ENCODE assay signal across 9 cellular contexts in the genomic region with DNA sequence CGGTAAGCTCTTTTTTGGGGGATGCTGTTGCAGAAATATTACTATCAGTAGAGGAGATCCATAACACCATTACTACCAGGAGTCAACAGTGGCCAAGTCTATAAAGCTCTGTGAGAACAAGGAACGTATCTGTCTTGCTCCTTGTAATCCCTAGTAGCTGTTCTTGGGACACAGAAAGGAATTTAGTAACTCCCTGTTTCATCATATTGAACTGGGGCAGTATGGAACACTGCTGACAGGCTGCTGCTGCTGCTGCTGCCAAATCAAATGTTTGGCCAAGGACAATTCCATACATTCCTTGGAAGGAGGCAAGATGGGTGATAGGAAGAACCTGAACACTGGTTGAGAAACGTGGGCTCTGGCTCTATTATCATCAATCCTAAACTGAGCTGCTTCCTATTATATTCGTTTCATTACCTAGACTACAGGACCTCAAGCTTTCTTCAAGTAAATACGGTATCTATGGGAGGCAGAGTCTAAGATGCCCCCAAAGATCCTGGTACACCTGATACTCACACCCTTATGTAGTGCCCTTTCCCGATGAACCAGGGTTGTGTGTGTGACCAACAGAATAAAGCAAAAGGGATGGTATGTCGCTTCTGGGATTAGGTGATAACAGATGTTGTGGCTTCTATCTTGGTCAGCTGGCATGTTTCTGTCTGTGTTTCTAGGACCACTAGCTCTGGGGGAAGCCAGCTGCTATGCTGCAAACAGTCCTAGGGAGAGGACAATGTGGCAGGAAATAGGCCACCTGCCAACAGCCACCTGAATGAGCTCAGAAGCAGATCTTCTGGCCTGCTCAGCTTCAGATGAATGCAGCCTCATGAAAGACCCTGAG. TPM values are rescaled to one million over a fixed set of nuclear protein-coding genes. Genes with fewer than 3 reads are reported as not detected.
A peak's percentile ranks its signal among the peaks of the same experiment; 100 is the strongest.
DNase-seq lines count a peak whose midpoint lies in the region; ATAC-seq and TF ChIP-seq lines count a peak whose summit lies in the region.
"Had no signal": no experiment of that assay in that cellular context is flagged by ENCODE, and none has a peak within 500 bp of the region (broad histone marks: within the 10 kb centered on the region; RNA-seq: fewer than 3 reads in every experiment).

No MANE protein-coding gene starts in this region.

- H3K27me3 Mint-ChIP-seq in T-helper 2 cell treated with Interferon-gamma antibody and Interleukin-4, amounts not matched to agents 5 μg/mL and 100 μg/mL, for 36 hours (ENCODE audit: low read depth), result no peaks in the 10 kb centered on the region

- peak overlapping the region; percentile 46 for H3K27ac ChIP-seq in DOHH2 (ENCODE audit: low read depth, low read length)
- peak overlapping the region in 1 of 2 donors; percentile 30 for H3K27ac ChIP-seq in left lung
- H3K27ac ChIP-seq in gastrocnemius medialis, result no peak overlapping the region
- peak overlapping the region in 1 of 2 donors; percentile 1 for H3K27ac ChIP-seq in tibial artery
- H3K27ac ChIP-seq: SJSA1 had no signal

- peak overlapping the region; percentile 25 for H3K4me3 ChIP-seq in DOHH2 (ENCODE audit: low read length)
- H3K4me3 ChIP-seq in left lung, result no peak overlapping the region
- H3K4me3 ChIP-seq in gastrocnemius medialis, result no peak overlapping the region
- no peak overlapping the region for H3K4me3 ChIP-seq in tibial artery
- H3K4me3 ChIP-seq: SJSA1 had no signal

- TF ChIP-seq CTCF in DOHH2 (IDR thresholded peaks at IDR 0.05; ENCODE audit: low read depth, low read length, poor library complexity, severe bottlenecking) (no peak), left lung (IDR thresholded peaks at IDR 0.05) (no peak), gastrocnemius medialis (IDR thresholded peaks at IDR 0.05 in 4 of 5, conservative IDR thresholded peaks at IDR 0.05 in 1 of 5) (no peak), tibial artery (IDR thresholded peaks at IDR 0.05) (no peak)

- H3K9me3 ChIP-seq in DOHH2 (ENCODE audit: control insufficient read depth, insufficient read depth, low read length) (no peaks in the 10 kb centered on the region), left lung (no peaks in the 10 kb centered on the region), gastrocnemius medialis (no peaks in the 10 kb centered on the region), tibial artery (no peaks in the 10 kb centered on the region)
- H3K9me3 ChIP-seq: SJSA1 had no signal

- no peaks in the 10 kb centered on the region for H3K9me3 Mint-ChIP-seq in T-helper 2 cell treated with Interferon-gamma antibody and Interleukin-4, amounts not matched to agents 5 μg/mL and 100 μg/mL, for 36 hours

- no peak for TF ChIP-seq POLR2A in gastrocnemius medialis (IDR thresholded peaks at IDR 0.05)

- peak overlapping the region; percentile 62 for H3K27ac Mint-ChIP-seq in T-helper 2 cell treated with Interferon-gamma antibody and Interleukin-4, amounts not matched to agents 5 μg/mL and 100 μg/mL, for 36 hours

- H3K36me3 ChIP-seq in DOHH2 (ENCODE audit: control insufficient read depth, low read length) (peaks cover 30% of the 10 kb centered on the region), left lung (no peaks in the 10 kb centered on the region), gastrocnemius medialis (no peaks in the 10 kb centered on the region), tibial artery (no peaks in the 10 kb centered on the region)
- H3K36me3 ChIP-seq: SJSA1 had no signal

- peak overlapping the region; percentile 44 for H3K4me2 ChIP-seq in DOHH2 (ENCODE audit: low read length)

- no peaks in the 10 kb centered on the region for H3K27me3 ChIP-seq in DOHH2 (ENCODE audit: control insufficient read depth, low read length)
- H3K27me3 ChIP-seq in left lung, result no peaks in the 10 kb centered on the region
- no peaks in the 10 kb centered on the region for H3K27me3 ChIP-seq in gastrocnemius medialis
- H3K27me3 ChIP-seq in tibial artery, result no peaks in the 10 kb centered on the region
- H3K27me3 ChIP-seq: SJSA1 had no signal

- H3K4me1 Mint-ChIP-seq in T-helper 2 cell treated with Interferon-gamma antibody and Interleukin-4, amounts not matched to agents 5 μg/mL and 100 μg/mL, for 36 hours (ENCODE audit: low read depth), result peaks cover 73% of the 10 kb centered on the region

- no peaks in the 10 kb centered on the region for H3K9me2 ChIP-seq in DOHH2 (replicated peaks; ENCODE audit: control insufficient read depth, low read length)

- peaks cover 81% of the 10 kb centered on the region for H3K79me2 ChIP-seq in DOHH2 (ENCODE audit: control insufficient read depth, low read length)

- H3K4me1 ChIP-seq in DOHH2 (ENCODE audit: control insufficient read depth, low read length) (peaks cover 73% of the 10 kb centered on the region), left lung (peaks cover 11 to 69% of the 10 kb centered on the region in 2 donors), gastrocnemius medialis (peaks cover 0 to 6% of the 10 kb centered on the region in 2 donors), tibial artery (peaks cover 0 to 48% (median 21%) of the 10 kb centered on the region in 4 donors)

- H3K36me3 Mint-ChIP-seq in T-helper 2 cell treated with Interferon-gamma antibody and Interleukin-4, amounts not matched to agents 5 μg/mL and 100 μg/mL, for 36 hours (ENCODE audit: low read depth), result peaks cover 13% of the 10 kb centered on the region

- no peak for DNase-seq in T-helper 2 cell treated with Interferon-gamma antibody and Interleukin-4, amounts not matched to agents 5 μg/mL and 100 μg/mL, for 36 hours (ENCODE audit: low spot score)
- DNase-seq in left lung (no peak), gastrocnemius medialis (no peak), tibial artery (no peak)
- DNase-seq in stimulated activated CD4-positive, alpha-beta T cell treated with anti-CD3 and anti-CD28 coated beads, Interleukin-2, amount 100 ng/mL, for 24 hours, result no peak

- H4K20me1 ChIP-seq in DOHH2 (ENCODE audit: control insufficient read depth, insufficient read depth, low read depth, low read length), result peaks cover 38% of the 10 kb centered on the region

- ATAC-seq in GM19468 (IDR thresholded peaks at IDR 0.05; ENCODE audit: extremely low read depth, unreplicated experiment) (peak; percentile 49), HG03521 (IDR thresholded peaks at IDR 0.05; ENCODE audit: unreplicated experiment) (peak; percentile 61), left lung (peak; percentile 53), gastrocnemius medialis (no peak)

- intact Hi-C loops in left lung (cut with DNase I) (no loop called here), gastrocnemius medialis (cut with DNase I; ENCODE audit: low total_unique reads) (no loop called here), tibial artery (cut with DNase I; ENCODE audit: low total_unique reads) (no loop called here)

- no peaks in the 10 kb centered on the region for H3F3A ChIP-seq in DOHH2 (ENCODE audit: control insufficient read depth, insufficient read depth)

- H3K4me3 Mint-ChIP-seq in T-helper 2 cell treated with Interferon-gamma antibody and Interleukin-4, amounts not matched to agents 5 μg/mL and 100 μg/mL, for 36 hours, result peak overlapping the region; percentile 17

- in situ Hi-C loops in gastrocnemius medialis (cut with MboI; ENCODE audit: low sequenced_read_pairs in 4 of 4), result no loop called here

RNA-seq across cellular contexts. Expression of a gene that starts 39.5 kb away (rescaled TPM):
- total RNA-seq in left lung (100 to 1,000 TPM; 127 to 132 TPM), gastrocnemius medialis (1 to 10 TPM; 5.6 to 7.2 (median 6.2) TPM)

Comparison
In these comparisons a context has a peak if more than half of its experiments do, and no peak if none do; other contexts are left out.
1. ATAC-seq: peak in GM19468 (single experiment), HG03521 (single experiment) and left lung (single experiment); none in gastrocnemius medialis (0 of 2).
2. RNA of a gene that starts 39.5 kb away (total RNA-seq): 127 to 132 TPM in left lung; 5.6 to 7.2 TPM in gastrocnemius medialis; every median in the first group is over 10 times any median in the second.